In the genomic region with DNA sequence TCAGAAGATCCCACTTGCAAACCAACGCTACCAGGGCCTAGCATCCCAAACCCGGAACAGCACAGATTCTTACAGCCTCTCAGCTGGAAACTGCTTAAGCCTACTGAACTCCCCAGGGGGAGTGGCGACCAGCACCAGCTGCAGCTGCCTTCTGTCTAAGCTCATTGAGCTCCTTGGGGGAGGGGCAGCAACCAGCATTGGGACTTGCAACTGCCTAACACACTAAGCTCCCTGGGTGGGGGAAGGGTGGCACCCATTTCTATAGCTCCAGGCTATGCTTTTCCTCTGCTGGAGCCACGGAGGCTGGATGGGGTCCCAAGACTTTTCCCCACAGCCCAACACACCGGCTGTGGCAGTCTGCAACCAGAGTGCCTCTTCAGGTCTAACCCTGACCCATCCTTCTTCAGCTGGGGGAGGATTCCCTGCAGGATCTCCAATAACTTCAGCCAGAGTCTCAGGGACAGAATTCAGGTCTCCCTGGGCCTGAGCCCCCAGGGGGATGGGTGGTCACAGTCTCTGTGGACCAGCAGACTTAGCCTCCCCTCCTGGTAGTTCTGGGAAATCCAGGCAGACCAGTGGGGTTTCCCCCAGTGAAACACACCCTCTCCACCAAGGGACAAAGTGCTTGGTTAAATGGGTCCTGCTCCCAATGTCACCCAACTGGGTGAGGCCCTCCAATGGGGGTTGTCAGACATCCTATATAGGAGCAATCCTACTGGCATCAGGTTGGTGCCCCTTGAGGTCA, we compare ENCODE assay signal across 9 cellular contexts. TPM values are rescaled to one million over a fixed set of nuclear protein-coding genes. Genes with fewer than 3 reads are reported as not detected.
DNase-seq lines count a peak whose midpoint lies in the region; ATAC-seq and TF ChIP-seq lines count a peak whose summit lies in the region.
"Had no signal": no experiment of that assay in that cellular context is flagged by ENCODE, and none has a peak within 500 bp of the region (broad histone marks: within the 10 kb centered on the region; RNA-seq: fewer than 3 reads in every experiment).

No MANE protein-coding gene starts in this region.

- no peak overlapping the region for H3K4me3 ChIP-seq in Peyer's patch
- peak overlapping the region in 1 of 8 donors; percentile 8 for H3K4me3 ChIP-seq in spleen
- no peak overlapping the region for H3K4me3 ChIP-seq in sigmoid colon
- H3K4me3 ChIP-seq: pancreas had no signal

- intact Hi-C loops in spleen (cut with DNase I; ENCODE audit: low total_unique reads) (no loop called here), sigmoid colon (cut with DNase I) (no loop called here)

- TF ChIP-seq POLR2A in Peyer's patch (IDR thresholded peaks at IDR 0.05) (no peak), spleen (IDR thresholded peaks at IDR 0.05) (no peak), sigmoid colon (IDR thresholded peaks at IDR 0.05) (no peak)

- ATAC-seq in GM21447 (IDR thresholded peaks at IDR 0.05; ENCODE audit: unreplicated experiment) (peak; percentile 95), HG03575 (IDR thresholded peaks at IDR 0.05; ENCODE audit: extremely low read depth, insufficient number of reproducible peaks, low FRiP score, unreplicated experiment) (peak; percentile 90)
- ATAC-seq: pancreas had no signal

- TF ChIP-seq EP300 in sigmoid colon (IDR thresholded peaks at IDR 0.05): no peak

- DNase-seq in DMS53 treated with DMSO at 0.1 percent for 48 hours (lab: John Stamatoyannopoulos, UW; ENCODE audit: unreplicated experiment): peak; percentile 67
- peak in 2 of 3 donors; percentile 90 for DNase-seq in Peyer's patch
- DNase-seq in spleen: peak; percentile 92
- no peak for DNase-seq in NCI-H2196 (lab: John Stamatoyannopoulos, UW; ENCODE audit: unreplicated experiment)
- no peak for DNase-seq in sigmoid colon
- no peak for DNase-seq in GOT3 (lab: John Stamatoyannopoulos, UW)

- H3K36me3 ChIP-seq in Peyer's patch (no peaks in the 10 kb centered on the region), spleen (no peaks in the 10 kb centered on the region), sigmoid colon (no peaks in the 10 kb centered on the region)
- H3K36me3 ChIP-seq: pancreas had no signal

- no peaks in the 10 kb centered on the region for H3K27me3 ChIP-seq in Peyer's patch
- no peaks in the 10 kb centered on the region for H3K27me3 ChIP-seq in spleen (replicated peaks in 1 of 7)
- no peaks in the 10 kb centered on the region for H3K27me3 ChIP-seq in sigmoid colon
- H3K27me3 ChIP-seq: pancreas had no signal

- H3K4me1 ChIP-seq in Peyer's patch: peaks cover 0 to 10% (median 0%) of the 10 kb centered on the region in 4 donors
- peaks cover 0 to 42% (median 11%) of the 10 kb centered on the region in 6 donors for H3K4me1 ChIP-seq in spleen
- no peaks in the 10 kb centered on the region for H3K4me1 ChIP-seq in sigmoid colon
- H3K4me1 ChIP-seq: pancreas had no signal

- no peaks in the 10 kb centered on the region for H3K9me3 ChIP-seq in Peyer's patch
- peaks cover 0 to 21% (median 9%) of the 10 kb centered on the region in 8 donors for H3K9me3 ChIP-seq in spleen
- peaks cover 0 to 3% (median under 1%) of the 10 kb centered on the region in 4 donors for H3K9me3 ChIP-seq in sigmoid colon
- H3K9me3 ChIP-seq: pancreas had no signal

- 36 to 73% (median 48%) methylated on average over 3 to 5 of the region's 5 CpGs for WGBS in spleen, 5 donors
- WGBS in sigmoid colon, 2 donors: 40 to 60% methylated on average over 5 of the region's 5 CpGs

- H3K27ac ChIP-seq in Peyer's patch (peak overlapping the region in 1 of 4 donors; percentile 31), spleen (peak overlapping the region in 6 of 8 donors; percentile 8 to 44 (median 24)), sigmoid colon (no peak overlapping the region)
- H3K27ac ChIP-seq: pancreas had no signal

- TF ChIP-seq CTCF in Peyer's patch (IDR thresholded peaks at IDR 0.05) (no peak), spleen (IDR thresholded peaks at IDR 0.05 in 8 of 11, conservative IDR thresholded peaks at IDR 0.05 in 3 of 11) (no peak), sigmoid colon (IDR thresholded peaks at IDR 0.05) (no peak)

RNA-seq across cellular contexts. Expression of gene ITGA4, which starts 45.9 kb away (rescaled TPM):
- total RNA-seq in Peyer's patch (100 to 1,000 TPM in 1 of 4 donors, 10 to 100 TPM in 1, 1 to 10 TPM in 2; 3.8 to 109 (median 13.4) TPM), spleen (100 to 1,000 TPM; 136 to 207 (median 156) TPM), sigmoid colon (10 to 100 TPM in 3 of 4 donors, 1 to 10 TPM in 1; 9.7 to 14.6 (median 11.9) TPM)
- polyA plus RNA-seq in spleen (10 to 100 TPM; 13.3 to 17.8 (median 17.3) TPM), sigmoid colon (10 to 100 TPM in 1 of 3 donors, 1 to 10 TPM in 2; 1.8 to 15.6 (median 9.9) TPM)

Comparison
In these comparisons a context has a peak if more than half of its experiments do, and no peak if none do; other contexts are left out.
1. DNase-seq: peak in DMS53 treated with DMSO at 0.1 percent for 48 hours (single experiment), Peyer's patch (2 of 3) and spleen (single experiment); none in NCI-H2196 (single experiment), sigmoid colon (single experiment) and GOT3 (single experiment).
2. H3K27ac ChIP-seq: peak in spleen (6 of 8); none in sigmoid colon (0 of 4).